ENCODE assay signal across 18 cellular contexts in the genomic region with DNA sequence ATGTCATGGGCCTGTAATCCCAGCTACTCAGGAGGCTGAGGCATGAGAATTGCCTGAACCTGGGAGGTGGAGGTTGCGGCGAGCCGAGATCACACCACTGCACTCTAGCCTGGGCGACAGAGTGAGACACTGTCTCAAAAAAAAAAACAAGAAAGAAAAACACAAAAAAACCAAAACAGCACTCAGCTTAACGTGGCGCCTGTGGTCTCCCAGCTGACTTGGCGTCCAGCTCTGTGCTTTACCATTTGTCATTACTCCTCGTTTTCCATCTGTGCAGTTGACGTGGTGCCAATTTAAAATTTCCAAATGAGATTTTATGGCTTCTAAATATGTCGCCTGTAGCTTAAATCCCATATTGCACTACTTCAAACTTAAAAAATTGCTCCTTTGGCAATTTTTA. TPM values are rescaled to one million over a fixed set of nuclear protein-coding genes. Genes with fewer than 3 reads are reported as not detected.
DNase-seq lines count a peak whose midpoint lies in the region; ATAC-seq and TF ChIP-seq lines count a peak whose summit lies in the region.
"Had no signal": no experiment of that assay in that cellular context is flagged by ENCODE, and none has a peak within 500 bp of the region (broad histone marks: within the 10 kb centered on the region; RNA-seq: fewer than 3 reads in every experiment).

No MANE protein-coding gene starts in this region.

- WGBS in SK-N-SH (ENCODE audit: low lambda C conversion rate), result 87% methylated on average over 10 of the region's 10 CpGs

- DNase-seq in SK-N-SH (no peak), chondrocyte (ENCODE audit: low spot score) (no peak), uterus (no peak), NCI-H1417 treated with DMSO at 0.1 percent for 48 hours (lab: John Stamatoyannopoulos, UW) (no peak), NCI-H2029 treated with DMSO at 0.1 percent for 48 hours (lab: John Stamatoyannopoulos, UW) (no peak), T1000 (lab: John Stamatoyannopoulos, UW) (no peak)
- DNase-seq: 8988T; activated naive CD4-positive, alpha-beta T cell treated with Interleukin-2 at 50 U/mL for 16 hours; mucosa of descending colon; NCI-H510A treated with DMSO at 0.1 percent for 48 hours; stimulated activated CD4-positive, alpha-beta T cell treated with anti-CD3 and anti-CD28 coated beads, Interleukin-4, amount 100 ng/mL, for 4 hours; stimulated activated naive CD8-positive, alpha-beta T cell treated with anti-CD3 and anti-CD28 coated beads, Interleukin-15, Interleukin-2, amounts not matched to agents 100 U/mL and 50 U/mL, for 24 hours had no signal

- H3K27ac ChIP-seq in SK-N-SH (ENCODE audit: low read depth in 2 of 2, low read length in 1 of 2) (no peak overlapping the region), uterus (peak overlapping the region; percentile 85 to 95)
- H3K27ac ChIP-seq: SJSA1 had no signal

- H3K27ac Mint-ChIP-seq in chondrocyte (ENCODE audit: unreplicated experiment), result no peak overlapping the region
- H3K27ac Mint-ChIP-seq in nephron, result peak overlapping the region; percentile 88 to 95 (median 92)
- H3K27ac Mint-ChIP-seq: HFFc6 had no signal

- no peaks in the 10 kb centered on the region for H3K9me3 Mint-ChIP-seq in chondrocyte (ENCODE audit: low read depth)
- H3K9me3 Mint-ChIP-seq in nephron, result no peaks in the 10 kb centered on the region
- H3K9me3 Mint-ChIP-seq: central memory CD8-positive, alpha-beta T cell; HFFc6 had no signal

- TF ChIP-seq RAD21 in SK-N-SH (IDR thresholded peaks at IDR 0.05; ENCODE audit: low read length), result no peak

- no peaks in the 10 kb centered on the region for H3K27me3 ChIP-seq in SK-N-SH (ENCODE audit: insufficient read depth)
- H3K27me3 ChIP-seq in uterus, result no peaks in the 10 kb centered on the region
- H3K27me3 ChIP-seq: SJSA1 had no signal

- POLR2A ChIA-PET in SK-N-SH (lab: Yijun Ruan, JAX), result no interaction called here

- H3K4me3 Mint-ChIP-seq in chondrocyte (ENCODE audit: unreplicated experiment) (peak overlapping the region; percentile 29), nephron (peak overlapping the region in 2 of 3 experiments; percentile 24 to 69)
- H3K4me3 Mint-ChIP-seq: HFFc6 had no signal

- H3K36me3 Mint-ChIP-seq in chondrocyte (ENCODE audit: low read depth) (peaks cover 6% of the 10 kb centered on the region), nephron (ENCODE audit: low read depth) (no peaks in the 10 kb centered on the region)

- intact Hi-C loops in uterus (cut with DNase I; ENCODE audit: low total_unique reads), result no loop called here

- no peaks in the 10 kb centered on the region for H3K9me3 ChIP-seq in SK-N-SH
- H3K9me3 ChIP-seq in uterus, result no peaks in the 10 kb centered on the region
- H3K9me3 ChIP-seq: mucosa of descending colon, SJSA1 had no signal

- no peak overlapping the region for H2AFZ ChIP-seq in SK-N-SH (ENCODE audit: low read depth)

- H3K27me3 Mint-ChIP-seq in chondrocyte (ENCODE audit: low read depth) (no peaks in the 10 kb centered on the region), nephron (ENCODE audit: low read depth) (no peaks in the 10 kb centered on the region)

- peaks cover 2 to 11% of the 10 kb centered on the region in 2 experiments for H3K36me3 ChIP-seq in SK-N-SH (replicated peaks in 1 of 2; ENCODE audit: control insufficient read depth in 1 of 2, insufficient read depth in 2 of 2, low read length in 1 of 2)
- no peaks in the 10 kb centered on the region for H3K36me3 ChIP-seq in uterus
- H3K36me3 ChIP-seq: SJSA1 had no signal

- TF ChIP-seq POLR2A in uterus (IDR thresholded peaks at IDR 0.05), result no peak

- no peaks in the 10 kb centered on the region; the same call in 1 of the 2 replicates for H3K9me2 ChIP-seq in SK-N-SH

- no peaks in the 10 kb centered on the region for H4K20me1 ChIP-seq in SK-N-SH (ENCODE audit: insufficient read depth)

- no peaks in the 10 kb centered on the region for H3F3A ChIP-seq in SK-N-SH (replicated peaks; ENCODE audit: insufficient read depth)

- no peak overlapping the region for H3K4me3 ChIP-seq in SK-N-SH (ENCODE audit: low read depth in 2 of 2, low read length in 1 of 2)
- H3K4me3 ChIP-seq in uterus, result peak overlapping the region; percentile 37 to 55
- H3K4me3 ChIP-seq: mucosa of descending colon, SJSA1 had no signal

- H3K4me1 ChIP-seq in SK-N-SH (ENCODE audit: control insufficient read depth in 1 of 2, insufficient read depth in 2 of 2, low read depth in 1 of 2, low read length in 1 of 2), result peaks cover 9 to 11% of the 10 kb centered on the region in 2 experiments; a peak in 3 of 4 replicates
- H3K4me1 ChIP-seq in uterus, result no peaks in the 10 kb centered on the region
- H3K4me1 ChIP-seq: SJSA1 had no signal

- TF ChIP-seq EP300 in SK-N-SH (IDR thresholded peaks at IDR 0.05; ENCODE audit: borderline replicate concordance in 1 of 2, low read depth in 1 of 2, low read length in 1 of 2), result no peak

- H3K79me2 ChIP-seq in SK-N-SH (ENCODE audit: insufficient read depth), result no peaks in the 10 kb centered on the region

- CTCF ChIA-PET in SK-N-SH (lab: Yijun Ruan, JAX), result no interaction called here

- peak overlapping the region; percentile 77; the same call in 1 of the 2 replicates for H3K4me2 ChIP-seq in SK-N-SH

- TF ChIP-seq CTCF in SK-N-SH (IDR thresholded peaks at IDR 0.05), result no peak
- TF ChIP-seq CTCF in chondrocyte (IDR thresholded peaks at IDR 0.05), result no peak
- TF ChIP-seq CTCF in nephron (IDR thresholded peaks at IDR 0.05; ENCODE audit: unreplicated experiment in 3 of 3), result no peak
- TF ChIP-seq CTCF in uterus (IDR thresholded peaks at IDR 0.05), result no peak

- H3K4me1 Mint-ChIP-seq in chondrocyte (ENCODE audit: low read depth) (peaks cover 34% of the 10 kb centered on the region), nephron (peaks cover 63% of the 10 kb centered on the region)

- no peak for ATAC-seq in SK-N-SH treated with all-trans-retinoic acid at 6 μM for 48 hours

- H3K9ac ChIP-seq in SK-N-SH, result no peak overlapping the region

TF ChIP-seq in SK-N-SH, 30 proteins besides CTCF, POLR2A, EP300 and RAD21 (continues in another document):
- TF ChIP-seq, protein P1, sequence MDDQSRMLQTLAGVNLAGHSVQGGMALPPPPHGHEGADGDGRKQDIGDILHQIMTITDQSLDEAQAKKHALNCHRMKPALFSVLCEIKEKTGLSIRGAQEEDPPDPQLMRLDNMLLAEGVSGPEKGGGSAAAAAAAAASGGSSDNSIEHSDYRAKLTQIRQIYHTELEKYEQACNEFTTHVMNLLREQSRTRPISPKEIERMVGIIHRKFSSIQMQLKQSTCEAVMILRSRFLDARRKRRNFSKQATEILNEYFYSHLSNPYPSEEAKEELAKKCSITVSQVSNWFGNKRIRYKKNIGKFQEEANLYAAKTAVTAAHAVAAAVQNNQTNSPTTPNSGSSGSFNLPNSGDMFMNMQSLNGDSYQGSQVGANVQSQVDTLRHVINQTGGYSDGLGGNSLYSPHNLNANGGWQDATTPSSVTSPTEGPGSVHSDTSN (IDR thresholded peaks at IDR 0.05), result no peak
- TF ChIP-seq GABPA (IDR thresholded peaks at IDR 0.05; ENCODE audit: low read depth) (no peak), GATA2 (CRISPR knock-in tag; IDR thresholded peaks at IDR 0.05) (no peak), CHD2 (IDR thresholded peaks at IDR 0.05; ENCODE audit: low read length, partially characterized antibody) (no peak), TEAD4 (IDR thresholded peaks at IDR 0.05; ENCODE audit: borderline replicate concordance, insufficient read depth) (no peak)

TF ChIP-seq in SK-N-SH treated with all-trans-retinoic acid at 6 μM for 48 hours, 23 proteins besides CTCF, POLR2A, EP300 and RAD21 (continues in another document):
- no peak for TF ChIP-seq ZNF70 (CRISPR knock-in tag; IDR thresholded peaks at IDR 0.05)
- no peak for TF ChIP-seq PPARA (CRISPR knock-in tag; IDR thresholded peaks at IDR 0.05; ENCODE audit: borderline replicate concordance)
- no peak for TF ChIP-seq ESRRG (CRISPR knock-in tag; IDR thresholded peaks at IDR 0.05)
- TF ChIP-seq BACH2 (CRISPR knock-in tag; IDR thresholded peaks at IDR 0.05; ENCODE audit: borderline replicate concordance), result no peak
- TF ChIP-seq ARNTL (CRISPR knock-in tag; IDR thresholded peaks at IDR 0.05; ENCODE audit: borderline replicate concordance, low read depth), result no peak
- TF ChIP-seq SNAI2 (CRISPR knock-in tag; IDR thresholded peaks at IDR 0.05), result no peak
- TF ChIP-seq TCF4 (CRISPR knock-in tag; IDR thresholded peaks at IDR 0.05; ENCODE audit: borderline replicate concordance), result no peak
- TF ChIP-seq RARB (CRISPR knock-in tag; IDR thresholded peaks at IDR 0.05), result no peak
- TF ChIP-seq ISL1 (CRISPR knock-in tag; IDR thresholded peaks at IDR 0.05), result no peak
- TF ChIP-seq, protein P2, sequence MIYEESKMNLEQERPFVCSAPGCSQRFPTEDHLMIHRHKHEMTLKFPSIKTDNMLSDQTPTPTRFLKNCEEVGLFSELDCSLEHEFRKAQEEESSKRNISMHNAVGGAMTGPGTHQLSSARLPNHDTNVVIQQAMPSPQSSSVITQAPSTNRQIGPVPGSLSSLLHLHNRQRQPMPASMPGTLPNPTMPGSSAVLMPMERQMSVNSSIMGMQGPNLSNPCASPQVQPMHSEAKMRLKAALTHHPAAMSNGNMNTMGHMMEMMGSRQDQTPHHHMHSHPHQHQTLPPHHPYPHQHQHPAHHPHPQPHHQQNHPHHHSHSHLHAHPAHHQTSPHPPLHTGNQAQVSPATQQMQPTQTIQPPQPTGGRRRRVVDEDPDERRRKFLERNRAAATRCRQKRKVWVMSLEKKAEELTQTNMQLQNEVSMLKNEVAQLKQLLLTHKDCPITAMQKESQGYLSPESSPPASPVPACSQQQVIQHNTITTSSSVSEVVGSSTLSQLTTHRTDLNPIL (CRISPR knock-in tag; IDR thresholded peaks at IDR 0.05; ENCODE audit: low read depth), result no peak
- no peak for TF ChIP-seq ZNF8 (CRISPR knock-in tag; IDR thresholded peaks at IDR 0.05)
- no peak for TF ChIP-seq ZNF565 (CRISPR knock-in tag; conservative IDR thresholded peaks at IDR 0.05; ENCODE audit: low read depth)

RNA-seq across cellular contexts. Expression of gene MGP, which starts 2.0 kb away (rescaled TPM):
- 76.2 and 109 TPM in 2 replicates for polyA plus RNA-seq in SK-N-SH (2012; rRNA removed)
- 103 and 113 TPM in 2 replicates for polyA plus RNA-seq in SK-N-SH (2012; cell fraction: cytosol; rRNA removed)
- 41.9 and 53.5 TPM in 2 replicates for polyA plus RNA-seq in SK-N-SH (2012; cell fraction: nucleus; rRNA removed)
- 158 to 215 TPM (median 213 TPM) in 3 replicates for total RNA-seq in chondrocyte
- 1,000 to 10,000 TPM in 2 of 4 donors, 100 to 1,000 TPM in 2; 136 to 2,566 (median 1,232) TPM for total RNA-seq in uterus
- total RNA-seq: SJSA1 had no signal

RNA-seq across cellular contexts. Expression of gene ART4, which starts 40.3 kb away (rescaled TPM):
- polyA plus RNA-seq in SK-N-SH (2012; rRNA removed), result not detected in 2 replicates
- polyA plus RNA-seq in SK-N-SH (2012; cell fraction: cytosol; rRNA removed), result 0.01 TPM in 2 replicates
- 0.01 TPM in 1 of 2 replicates, not detected in the other for polyA plus RNA-seq in SK-N-SH (2012; cell fraction: nucleus; rRNA removed)
- total RNA-seq in chondrocyte (0.17 to 0.37 TPM in 2 of 3 replicates, not detected in the other), uterus (1 to 10 TPM in 2 of 4 donors, under 1 TPM in 2; 0.51 to 3.7 (median 1.0) TPM)
- total RNA-seq: HFFc6, HT-29 had no signal

RNA-seq across cellular contexts. Expression of gene ERP27, which starts 54.7 kb away (rescaled TPM):
- 0.64 and 1.1 TPM in 2 replicates for polyA plus RNA-seq in SK-N-SH (2012; rRNA removed)
- polyA plus RNA-seq in SK-N-SH (2012; cell fraction: cytosol; rRNA removed), result 1.2 and 1.7 TPM in 2 replicates
- 0.22 and 0.58 TPM in 2 replicates for polyA plus RNA-seq in SK-N-SH (2012; cell fraction: nucleus; rRNA removed)
- total RNA-seq in chondrocyte (0.73 to 0.87 TPM (median 0.77 TPM) in 3 replicates), uterus (1 to 10 TPM in 2 of 4 donors, under 1 TPM in 1, not detected in 1; 0.61 to 2.6 (median 1.5) TPM)
- total RNA-seq: HFFc6, SJSA1 had no signal

Comparison
In these comparisons a context has a peak if more than half of its experiments do, and no peak if none do; other contexts are left out.
1. H3K27ac ChIP-seq: peak in uterus (2 of 2); none in SK-N-SH (0 of 2).
2. H3K4me3 ChIP-seq: peak in uterus (2 of 2); none in SK-N-SH (0 of 2).